In genomic region chr9:105043370-105043936, GRCh38 we compare ENCODE assay signal across 27 cellular contexts.
"Had no signal": no experiment of that assay in that cellular context is flagged by ENCODE, and none has a peak within 500 bp of the region (broad histone marks: within the 10 kb centered on the region; RNA-seq: fewer than 3 reads in every experiment).

No MANE protein-coding gene starts in this region.

- H3K4me3 ChIP-seq: colonic mucosa, esophagus muscularis mucosa, gastroesophageal sphincter, heart left ventricle, hepatocyte, lung, mucosa of descending colon, sigmoid colon, stomach, thyroid gland had no signal

- H3K9me3 Mint-ChIP-seq: natural killer cell treated with Interleukin-12 subunit alpha and Interleukin-12 subunit beta and Interleukin-15 and Interleukin-18, amount 100 ng/mL, for 72 hours; neural crest cell; stimulated activated effector memory CD8-positive, alpha-beta T cell treated with anti-CD3 and anti-CD28 coated beads, Interleukin-12 subunit alpha, Interleukin-12 subunit beta, amount 100 ng/mL, for 72 hours had no signal

- H3K4me3 Mint-ChIP-seq: memory B cell; mesothelial cell of epicardium; naive B cell; natural killer cell treated with Interleukin-12 subunit alpha and Interleukin-12 subunit beta and Interleukin-15 and Interleukin-18, amount 100 ng/mL, for 72 hours; neural crest cell; stimulated activated effector memory CD8-positive, alpha-beta T cell treated with anti-CD3 and anti-CD28 coated beads, Interleukin-12 subunit alpha, Interleukin-12 subunit beta, amount 100 ng/mL, for 72 hours had no signal

- H3K9me3 ChIP-seq: colonic mucosa, esophagus muscularis mucosa, gastroesophageal sphincter, heart left ventricle, mucosa of descending colon, sigmoid colon, stomach, thyroid gland had no signal

- H3K36me3 Mint-ChIP-seq: mesothelial cell of epicardium; naive B cell; natural killer cell treated with Interleukin-12 subunit alpha and Interleukin-12 subunit beta and Interleukin-15 and Interleukin-18, amount 100 ng/mL, for 72 hours; stimulated activated effector memory CD8-positive, alpha-beta T cell treated with anti-CD3 and anti-CD28 coated beads, Interleukin-12 subunit alpha, Interleukin-12 subunit beta, amount 100 ng/mL, for 72 hours had no signal

- H3K4me1 ChIP-seq: colonic mucosa, gastroesophageal sphincter, parathyroid adenoma, thyroid gland had no signal

- H3K27me3 Mint-ChIP-seq: progenitor cell of endocrine pancreas had no signal

- H3K4me1 Mint-ChIP-seq: naive B cell; stimulated activated effector memory CD8-positive, alpha-beta T cell treated with anti-CD3 and anti-CD28 coated beads, Interleukin-12 subunit alpha, Interleukin-12 subunit beta, amount 100 ng/mL, for 72 hours had no signal

- ATAC-seq: foreskin keratinocyte; gastroesophageal sphincter; left lobe of liver; mucosa of descending colon; natural killer cell treated with Interleukin-12 subunit alpha and Interleukin-12 subunit beta and Interleukin-15 and Interleukin-18, amount 100 ng/mL, for 72 hours; stimulated activated effector memory CD8-positive, alpha-beta T cell treated with anti-CD3 and anti-CD28 coated beads, Interleukin-12 subunit alpha, Interleukin-12 subunit beta, amount 100 ng/mL, for 72 hours had no signal

- H3K27ac Mint-ChIP-seq: memory B cell; mesothelial cell of epicardium; natural killer cell treated with Interleukin-12 subunit alpha and Interleukin-12 subunit beta and Interleukin-15 and Interleukin-18, amount 100 ng/mL, for 72 hours; progenitor cell of endocrine pancreas; stimulated activated effector memory CD8-positive, alpha-beta T cell treated with anti-CD3 and anti-CD28 coated beads, Interleukin-12 subunit alpha, Interleukin-12 subunit beta, amount 100 ng/mL, for 72 hours had no signal

- H3K27ac ChIP-seq: colonic mucosa, esophagus muscularis mucosa, foreskin keratinocyte, gastroesophageal sphincter, hepatocyte, parathyroid adenoma, sigmoid colon, stomach, thyroid gland had no signal

- H3K36me3 ChIP-seq: colonic mucosa, esophagus muscularis mucosa, gastroesophageal sphincter, heart left ventricle, sigmoid colon, stomach, thyroid gland had no signal

- H3K27me3 ChIP-seq: colonic mucosa, esophagus muscularis mucosa, foreskin keratinocyte, gastroesophageal sphincter, heart left ventricle, hepatocyte, sigmoid colon, stomach, thyroid gland had no signal

- DNase-seq: colonic mucosa; dermis blood vessel endothelial cell; effector memory CD4-positive, alpha-beta T cell; foreskin keratinocyte; heart left ventricle; kidney; mucosa of descending colon; naive B cell; sigmoid colon; stimulated activated CD4-positive, alpha-beta T cell treated with anti-CD3 and anti-CD28 coated beads, Interleukin-2, amount 100 ng/mL, for 24 hours; stimulated activated CD4-positive, alpha-beta T cell treated with anti-CD3 and anti-CD28 coated beads, Interleukin-4, amount 100 ng/mL, for 24 hours; stimulated activated naive CD4-positive, alpha-beta T cell treated with Interleukin-2 at 50 U/mL for 16 hours; stomach; thyroid gland; trophoblast cell had no signal
